ENCODE assay signal across 9 cellular contexts in the genomic region with DNA sequence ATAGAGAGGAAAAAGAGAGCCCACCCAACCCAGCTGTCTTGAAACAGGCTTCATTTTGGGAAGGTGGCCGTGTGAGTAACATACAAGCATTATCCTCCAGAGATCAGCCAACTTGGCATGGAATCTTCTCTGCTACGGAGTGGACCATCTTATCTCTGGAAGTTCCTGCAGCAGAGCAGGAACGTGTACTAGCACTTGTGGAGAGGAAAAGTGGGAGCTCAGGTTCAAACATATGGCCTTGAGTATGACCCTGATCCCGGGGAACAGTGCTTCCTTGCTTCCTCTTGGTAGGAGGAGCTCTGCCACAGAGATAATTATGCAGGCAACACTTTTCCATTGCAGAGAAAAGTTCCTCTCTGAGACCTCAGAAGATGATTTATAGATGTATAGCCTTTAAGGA.
"Had no signal": no experiment of that assay in that cellular context is flagged by ENCODE, and none has a peak within 500 bp of the region (broad histone marks: within the 10 kb centered on the region; RNA-seq: fewer than 3 reads in every experiment).

No MANE protein-coding gene starts in this region.

- H3K36me3 Mint-ChIP-seq: IgD-negative memory B cell had no signal

- H3K9ac ChIP-seq: KMS-11 had no signal

- H3K4me3 Mint-ChIP-seq: IgD-negative memory B cell had no signal

- DNase-seq: IMR-90, Karpas-422, KBM-7, KG1 had no signal

- H3K4me3 ChIP-seq: K562 had no signal

- H3K27ac Mint-ChIP-seq: IgD-negative memory B cell had no signal

- H3K4me1 Mint-ChIP-seq: IgD-negative memory B cell had no signal

- H3K27ac ChIP-seq: HL-60, KMS-11 had no signal

- H3K4me2 ChIP-seq: KMS-11 had no signal

- ATAC-seq: K562 had no signal

- FAIRE-seq: HTR-8/SVneo, K562 had no signal
